Comparison of ENCODE assay signal across 24 cellular contexts in the genomic region with DNA sequence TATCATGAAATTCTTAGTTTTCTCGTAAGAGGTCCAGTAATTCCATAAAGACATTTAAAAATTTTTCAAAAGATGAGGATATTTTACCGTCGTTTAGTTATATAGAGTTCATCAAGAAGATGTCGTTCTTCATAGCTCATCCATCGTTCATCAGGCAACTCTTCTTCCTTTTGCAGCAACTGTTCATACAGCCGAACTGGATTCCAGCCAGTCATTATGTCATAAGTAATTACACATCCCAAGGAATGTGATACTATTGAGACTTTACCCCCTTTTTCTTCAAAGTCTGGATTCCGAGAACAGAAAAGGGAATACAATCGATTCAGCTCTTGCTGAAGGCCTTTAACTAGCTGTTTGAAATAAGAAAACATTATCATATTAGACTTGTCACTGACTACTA.
A peak's percentile ranks its signal among the peaks of the same experiment; 100 is the strongest.
DNase-seq lines count a peak whose midpoint lies in the region; ATAC-seq and TF ChIP-seq lines count a peak whose summit lies in the region.
"Had no signal": no experiment of that assay in that cellular context is flagged by ENCODE, and none has a peak within 500 bp of the region (broad histone marks: within the 10 kb centered on the region; RNA-seq: fewer than 3 reads in every experiment).

No MANE protein-coding gene starts in this region.

- DNase-seq in EL (peak; percentile 14), astrocyte of the cerebellum (ENCODE audit: low read depth) (peak; percentile 43), fibroblast of pulmonary artery (ENCODE audit: low read depth) (peak; percentile 75), DMS153 (lab: John Stamatoyannopoulos, UW) (no peak)
- DNase-seq: aorta; colonic mucosa; gastrocnemius medialis; HCEC 1CT; left cardiac atrium; mesendoderm; natural killer cell; NCI-H1105; NCI-H2081; NCI-H510A; NK-92 treated with Interleukin-12 subunit alpha and Interleukin-12 subunit beta, amount 100 ng/mL, for 24 hours; stimulated activated naive CD8-positive, alpha-beta T cell treated with anti-CD3 and anti-CD28 coated beads, Interleukin-15, Interleukin-2, amounts not matched to agents 100 U/mL and 50 U/mL, for 24 hours; tibial artery had no signal

- peak overlapping the region in 2 of 3 experiments; percentile 11 to 83 for H3K27ac Mint-ChIP-seq in nephron
- H3K27ac Mint-ChIP-seq: activated naive CD4-positive, alpha-beta T cell treated with anti-CD3 and anti-CD28 coated beads, Interleukin-2, amount 50 U/mL, for 24 hours; natural killer cell had no signal

- H3K27me3 Mint-ChIP-seq in nephron (ENCODE audit: low read depth) = no peaks in the 10 kb centered on the region
- H3K27me3 Mint-ChIP-seq: activated naive CD4-positive, alpha-beta T cell treated with anti-CD3 and anti-CD28 coated beads, Interleukin-2, amount 50 U/mL, for 24 hours had no signal

- H3K4me3 ChIP-seq in astrocyte of the cerebellum (ENCODE audit: low read depth, low read length) (no peak overlapping the region), fibroblast of pulmonary artery (replicated peaks; ENCODE audit: low read depth, low read length) (no peak overlapping the region)
- H3K4me3 ChIP-seq: colonic mucosa, gastrocnemius medialis, SK-N-MC, tibial artery had no signal

- H3K36me3 Mint-ChIP-seq in nephron (ENCODE audit: low read depth) = peaks cover 10% of the 10 kb centered on the region

- peaks cover 18% of the 10 kb centered on the region for H3K4me1 Mint-ChIP-seq in nephron

- H3K9me3 Mint-ChIP-seq in nephron = no peaks in the 10 kb centered on the region
- H3K9me3 Mint-ChIP-seq: activated naive CD4-positive, alpha-beta T cell treated with anti-CD3 and anti-CD28 coated beads, Interleukin-2, amount 50 U/mL, for 24 hours; natural killer cell had no signal

- no peak for ATAC-seq in HG03571 (IDR thresholded peaks at IDR 0.05; ENCODE audit: unreplicated experiment)
- no peak for ATAC-seq in HG02759 (IDR thresholded peaks at IDR 0.05; ENCODE audit: unreplicated experiment)
- ATAC-seq in GM21526 (IDR thresholded peaks at IDR 0.05; ENCODE audit: low FRiP score, unreplicated experiment) = no peak
- ATAC-seq: activated CD4-positive, CD25-positive, alpha-beta regulatory T cell treated with anti-CD3 and anti-CD28 coated beads, Interleukin-2, amount 50 U/mL, for 24 hours; gastrocnemius medialis; left cardiac atrium; natural killer cell; stimulated activated naive CD8-positive, alpha-beta T cell treated with anti-CD3 and anti-CD28 coated beads, Interleukin-15, Interleukin-2, amounts not matched to agents 100 U/mL and 50 U/mL, for 24 hours had no signal

- in situ Hi-C loops in astrocyte of the cerebellum (cut with HindIII; ENCODE audit: low sequenced_read_pairs) = no loop called here

- no peak overlapping the region for H3K4me3 Mint-ChIP-seq in nephron
- H3K4me3 Mint-ChIP-seq: activated naive CD4-positive, alpha-beta T cell treated with anti-CD3 and anti-CD28 coated beads, Interleukin-2, amount 50 U/mL, for 24 hours; natural killer cell had no signal

- TF ChIP-seq CTCF in astrocyte of the cerebellum (IDR thresholded peaks at IDR 0.05; ENCODE audit: low read depth, low read length, missing control alignments) = no peak
- no peak for TF ChIP-seq CTCF in fibroblast of pulmonary artery (IDR thresholded peaks at IDR 0.05; ENCODE audit: low read length, missing control alignments)
- no peak for TF ChIP-seq CTCF in nephron (IDR thresholded peaks at IDR 0.05; ENCODE audit: unreplicated experiment in 3 of 3)
